ENCODE assay signal across 12 cellular contexts in the genomic region with DNA sequence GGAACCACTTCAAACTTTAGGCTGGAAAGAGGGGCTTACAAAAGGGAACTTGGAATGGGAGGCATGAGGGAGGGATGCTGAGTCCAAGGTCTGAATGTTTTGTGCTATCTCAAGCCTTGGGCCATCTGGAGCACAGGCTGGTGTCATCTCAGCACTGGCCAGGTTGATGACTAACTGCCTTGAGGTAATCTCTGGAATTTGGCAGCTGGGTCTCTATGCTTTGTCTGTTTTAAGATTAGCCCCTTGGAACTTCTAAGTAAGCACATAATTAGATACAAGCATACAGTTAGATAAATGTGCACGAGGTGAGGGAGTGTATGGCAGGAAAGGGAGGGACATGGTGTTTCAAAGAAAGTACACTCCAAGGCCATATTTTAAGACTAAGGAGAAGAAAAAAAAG.
DNase-seq lines count a peak whose midpoint lies in the region; ATAC-seq, FAIRE-seq and TF ChIP-seq lines count a peak whose summit lies in the region.
"Had no signal": no experiment of that assay in that cellular context is flagged by ENCODE, and none has a peak within 500 bp of the region (broad histone marks: within the 10 kb centered on the region; RNA-seq: fewer than 3 reads in every experiment).

No MANE protein-coding gene starts in this region.

- no peak for TF ChIP-seq RAD21 in HepG2 (CRISPR knock-in tag; IDR thresholded peaks at IDR 0.05)

- H2AFZ ChIP-seq in HepG2 (ENCODE audit: low read length): no peak overlapping the region

- peak overlapping the region; percentile 34 to 37 for H3K27ac ChIP-seq in uterus
- no peak overlapping the region for H3K27ac ChIP-seq in HepG2 (ENCODE audit: extremely low read length, insufficient read depth, low read length)
- H3K27ac ChIP-seq: vagina had no signal

- no peak for TF ChIP-seq EP300 in HepG2 (IDR thresholded peaks at IDR 0.05; ENCODE audit: low read depth in 2 of 2, low read length in 2 of 2)
- no peak for TF ChIP-seq EP300 in HepG2 (CRISPR knock-in tag; IDR thresholded peaks at IDR 0.05; ENCODE audit: borderline replicate concordance)

- no peaks in the 10 kb centered on the region for H4K20me1 ChIP-seq in HepG2 (ENCODE audit: insufficient read depth, low read length)

- no peak for TF ChIP-seq CTCF in HFFc6 (IDR thresholded peaks at IDR 0.05)
- TF ChIP-seq CTCF in uterus (IDR thresholded peaks at IDR 0.05): no peak
- TF ChIP-seq CTCF in HepG2 (CRISPR knock-in tag; IDR thresholded peaks at IDR 0.05): no peak

- WGBS in HepG2 (ENCODE audit: low lambda C conversion rate): 0% methylated on average over 1 of the region's 1 CpG

- peaks cover 3% of the 10 kb centered on the region for H3K4me1 ChIP-seq in adipocyte (ENCODE audit: control insufficient read depth, insufficient read depth, low read length)
- no peaks in the 10 kb centered on the region for H3K4me1 ChIP-seq in uterus
- no peaks in the 10 kb centered on the region for H3K4me1 ChIP-seq in HepG2 (ENCODE audit: insufficient read depth, low read length)
- H3K4me1 ChIP-seq: vagina had no signal

- TF ChIP-seq POLR2A in uterus (IDR thresholded peaks at IDR 0.05) (no peak), HepG2 (IDR thresholded peaks at IDR 0.05; ENCODE audit: insufficient read depth in 1 of 2, low read depth in 2 of 2, low read length in 2 of 2) (no peak)

- H3K36me3 ChIP-seq in adipocyte (ENCODE audit: control insufficient read depth, insufficient read depth, low read length, severe bottlenecking) (no peaks in the 10 kb centered on the region), uterus (no peaks in the 10 kb centered on the region), HepG2 (replicated peaks in 1 of 2; ENCODE audit: control insufficient read depth in 1 of 2, insufficient read depth in 2 of 2, low read length in 2 of 2) (no peaks in the 10 kb centered on the region)
- H3K36me3 ChIP-seq: vagina had no signal

- H3K27me3 ChIP-seq in adipocyte (replicated peaks; ENCODE audit: control insufficient read depth, insufficient read depth, low read length) (no peaks in the 10 kb centered on the region), uterus (no peaks in the 10 kb centered on the region), HepG2 (ENCODE audit: control insufficient read depth in 1 of 2, insufficient read depth in 2 of 2, low read length in 2 of 2) (no peaks in the 10 kb centered on the region)
- H3K27me3 ChIP-seq: vagina had no signal

- peak overlapping the region; percentile 3 for H3K27ac Mint-ChIP-seq in HFFc6
- H3K27ac Mint-ChIP-seq: activated naive CD4-positive, alpha-beta T cell treated with anti-CD3 and anti-CD28 coated beads for 36 hours; progenitor cell of endocrine pancreas had no signal

- in situ Hi-C loops in HepG2 (cut with HindIII; ENCODE audit: extremely low pct_ligation_motif_present, low pct_unique_long_range_greater_than_20kb): no loop called here

- peak overlapping the region; percentile 4 for H3K4me3 Mint-ChIP-seq in HFFc6
- H3K4me3 Mint-ChIP-seq: activated naive CD4-positive, alpha-beta T cell treated with anti-CD3 and anti-CD28 coated beads for 36 hours had no signal

- H3K4me2 ChIP-seq in HepG2 (ENCODE audit: low read depth, low read length): no peak overlapping the region

- BruUV-seq in HepG2 (replicated peaks; lab: Mats Ljungman, UMichigan): no TSS peak

- CTCF ChIA-PET in HepG2 (lab: Yijun Ruan, JAX; ENCODE audit: low intra/inter-chr PET ratio, low total read pairs): no interaction called here

- no peak overlapping the region for H3K9ac ChIP-seq in adipocyte (ENCODE audit: low read length)
- no peak overlapping the region for H3K9ac ChIP-seq in HepG2 (ENCODE audit: insufficient read depth, low read depth, low read length)

- peak; percentile 34 to 94 for ATAC-seq in left cardiac atrium
- ATAC-seq in HepG2: no peak
- ATAC-seq in HG02798 (IDR thresholded peaks at IDR 0.05; ENCODE audit: poor library complexity, unreplicated experiment): no peak
- ATAC-seq in HG03108 (IDR thresholded peaks at IDR 0.05; ENCODE audit: unreplicated experiment): no peak

- POLR2A ChIA-PET in HepG2 (lab: Yijun Ruan, JAX): no interaction called here

- no peaks in the 10 kb centered on the region for H3K9me3 Mint-ChIP-seq in HFFc6
- H3K9me3 Mint-ChIP-seq: activated naive CD4-positive, alpha-beta T cell treated with anti-CD3 and anti-CD28 coated beads for 36 hours had no signal

- intact Hi-C loops in left cardiac atrium (cut with DNase I): no loop called here
- intact Hi-C loops in uterus (cut with DNase I; ENCODE audit: low total_unique reads): no loop called here
- intact Hi-C loops in HepG2 (cut with micrococcal nuclease; ENCODE audit: unreplicated experiment): no loop called here

- H3K27me3 Mint-ChIP-seq in HFFc6 (ENCODE audit: insufficient read depth): peaks cover 2% of the 10 kb centered on the region; the same call in 1 of the 2 replicates

- peaks cover 16% of the 10 kb centered on the region for H3K4me1 Mint-ChIP-seq in HFFc6 (ENCODE audit: low read depth)

- peak; percentile 44 for DNase-seq in HFFc6
- peak; percentile 61 for DNase-seq in adipocyte (ENCODE audit: low read depth)
- peak; percentile 29 for DNase-seq in left cardiac atrium
- DNase-seq in uterus: peak in 1 of 2 donors; percentile 29
- DNase-seq in HepG2 (ENCODE audit: low spot score): no peak
- DNase-seq: activated CD4-positive, alpha-beta T cell treated with anti-CD3 and anti-CD28 coated beads, Interleukin-2, amount 50 U/mL, for 1 hour; activated naive CD4-positive, alpha-beta T cell treated with anti-CD3 and anti-CD28 coated beads for 36 hours; NCI-H2081 treated with DMSO at 0.1 percent for 48 hours had no signal

- FAIRE-seq in HepG2 (lab: Jason Lieb, UNC): no peak

- no peak overlapping the region for H3K4me3 ChIP-seq in adipocyte (ENCODE audit: low read length)
- H3K4me3 ChIP-seq in uterus: no peak overlapping the region
- no peak overlapping the region for H3K4me3 ChIP-seq in HepG2 (replicated peaks in 1 of 3; ENCODE audit: insufficient read depth in 1 of 3, low read depth in 2 of 3, low read length in 3 of 3)
- H3K4me3 ChIP-seq: vagina had no signal

- H3K9me3 ChIP-seq in adipocyte (ENCODE audit: control insufficient read depth, low read length) (no peaks in the 10 kb centered on the region), uterus (no peaks in the 10 kb centered on the region), HepG2 (ENCODE audit: low read length) (no peaks in the 10 kb centered on the region)
- H3K9me3 ChIP-seq: vagina had no signal

- H3K36me3 Mint-ChIP-seq in HFFc6 (ENCODE audit: low read depth): no peaks in the 10 kb centered on the region

- H3K79me2 ChIP-seq in HepG2 (ENCODE audit: insufficient read depth, low read length): no peaks in the 10 kb centered on the region

TF ChIP-seq in HepG2, 621 proteins besides CTCF, POLR2A, EP300 and RAD21 (continues in another document):
- TF ChIP-seq HNF4A (CRISPR knock-in tag; IDR thresholded peaks at IDR 0.05) (no peak), ZNF205 (CRISPR knock-in tag; IDR thresholded peaks at IDR 0.05) (no peak), NCOA5 (CRISPR knock-in tag; IDR thresholded peaks at IDR 0.05) (no peak), SP140L (CRISPR knock-in tag; IDR thresholded peaks at IDR 0.05; ENCODE audit: borderline replicate concordance) (no peak), FOXK1 (CRISPR knock-in tag; IDR thresholded peaks at IDR 0.05; ENCODE audit: borderline replicate concordance, low read depth) (no peak), ZNF7 (CRISPR knock-in tag; IDR thresholded peaks at IDR 0.05) (no peak), ZNF768 (CRISPR knock-in tag; IDR thresholded peaks at IDR 0.05) (no peak)
- TF ChIP-seq, protein P1, sequence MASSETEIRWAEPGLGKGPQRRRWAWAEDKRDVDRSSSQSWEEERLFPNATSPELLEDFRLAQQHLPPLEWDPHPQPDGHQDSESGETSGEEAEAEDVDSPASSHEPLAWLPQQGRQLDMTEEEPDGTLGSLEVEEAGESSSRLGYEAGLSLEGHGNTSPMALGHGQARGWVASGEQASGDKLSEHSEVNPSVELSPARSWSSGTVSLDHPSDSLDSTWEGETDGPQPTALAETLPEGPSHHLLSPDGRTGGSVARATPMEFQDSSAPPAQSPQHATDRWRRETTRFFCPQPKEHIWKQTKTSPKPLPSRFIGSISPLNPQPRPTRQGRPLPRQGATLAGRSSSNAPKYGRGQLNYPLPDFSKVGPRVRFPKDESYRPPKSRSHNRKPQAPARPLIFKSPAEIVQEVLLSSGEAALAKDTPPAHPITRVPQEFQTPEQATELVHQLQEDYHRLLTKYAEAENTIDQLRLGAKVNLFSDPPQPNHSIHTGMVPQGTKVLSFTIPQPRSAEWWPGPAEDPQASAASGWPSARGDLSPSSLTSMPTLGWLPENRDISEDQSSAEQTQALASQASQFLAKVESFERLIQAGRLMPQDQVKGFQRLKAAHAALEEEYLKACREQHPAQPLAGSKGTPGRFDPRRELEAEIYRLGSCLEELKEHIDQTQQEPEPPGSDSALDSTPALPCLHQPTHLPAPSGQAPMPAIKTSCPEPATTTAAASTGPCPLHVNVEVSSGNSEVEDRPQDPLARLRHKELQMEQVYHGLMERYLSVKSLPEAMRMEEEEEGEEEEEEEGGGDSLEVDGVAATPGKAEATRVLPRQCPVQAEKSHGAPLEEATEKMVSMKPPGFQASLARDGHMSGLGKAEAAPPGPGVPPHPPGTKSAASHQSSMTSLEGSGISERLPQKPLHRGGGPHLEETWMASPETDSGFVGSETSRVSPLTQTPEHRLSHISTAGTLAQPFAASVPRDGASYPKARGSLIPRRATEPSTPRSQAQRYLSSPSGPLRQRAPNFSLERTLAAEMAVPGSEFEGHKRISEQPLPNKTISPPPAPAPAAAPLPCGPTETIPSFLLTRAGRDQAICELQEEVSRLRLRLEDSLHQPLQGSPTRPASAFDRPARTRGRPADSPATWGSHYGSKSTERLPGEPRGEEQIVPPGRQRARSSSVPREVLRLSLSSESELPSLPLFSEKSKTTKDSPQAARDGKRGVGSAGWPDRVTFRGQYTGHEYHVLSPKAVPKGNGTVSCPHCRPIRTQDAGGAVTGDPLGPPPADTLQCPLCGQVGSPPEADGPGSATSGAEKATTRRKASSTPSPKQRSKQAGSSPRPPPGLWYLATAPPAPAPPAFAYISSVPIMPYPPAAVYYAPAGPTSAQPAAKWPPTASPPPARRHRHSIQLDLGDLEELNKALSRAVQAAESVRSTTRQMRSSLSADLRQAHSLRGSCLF (CRISPR knock-in tag; IDR thresholded peaks at IDR 0.05; ENCODE audit: borderline replicate concordance): no peak
- TF ChIP-seq, protein P2, sequence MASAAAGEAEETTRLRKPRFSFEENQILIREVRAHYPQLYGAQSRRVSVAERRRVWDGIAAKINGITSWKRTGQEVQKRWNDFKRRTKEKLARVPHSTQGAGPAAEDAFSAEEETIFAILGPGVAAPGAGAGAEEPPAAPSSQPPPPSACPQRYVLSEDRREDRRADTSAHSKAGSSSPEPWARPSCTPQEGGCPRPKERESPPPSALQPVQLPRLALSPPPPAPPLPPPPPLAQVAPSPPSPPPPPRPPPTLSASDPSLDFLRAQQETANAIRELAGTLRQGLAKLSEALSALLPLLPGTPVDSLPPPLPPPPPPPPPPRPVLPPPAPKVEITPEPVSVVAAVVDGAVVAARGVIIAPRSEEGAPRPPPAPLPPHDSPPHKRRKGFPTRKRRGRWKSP (CRISPR knock-in tag; IDR thresholded peaks at IDR 0.05): no peak

Comparison
In these comparisons a context has a peak if more than half of its experiments do, and no peak if none do; other contexts are left out.
1. ATAC-seq: peak in left cardiac atrium (2 of 2); none in HepG2 (single experiment), HG02798 (single experiment) and HG03108 (single experiment).